In genomic region chr1:173887627-173888026, GRCh38 we compare ENCODE assay signal across 1 cellular context.
TF ChIP-seq lines count a peak whose summit lies in the region.

No MANE protein-coding gene starts in this region.

TF ChIP-seq in GM23338, 12 proteins besides CTCF, POLR2A, EP300 and RAD21 (continued from another document):
- TF ChIP-seq, protein P1, sequence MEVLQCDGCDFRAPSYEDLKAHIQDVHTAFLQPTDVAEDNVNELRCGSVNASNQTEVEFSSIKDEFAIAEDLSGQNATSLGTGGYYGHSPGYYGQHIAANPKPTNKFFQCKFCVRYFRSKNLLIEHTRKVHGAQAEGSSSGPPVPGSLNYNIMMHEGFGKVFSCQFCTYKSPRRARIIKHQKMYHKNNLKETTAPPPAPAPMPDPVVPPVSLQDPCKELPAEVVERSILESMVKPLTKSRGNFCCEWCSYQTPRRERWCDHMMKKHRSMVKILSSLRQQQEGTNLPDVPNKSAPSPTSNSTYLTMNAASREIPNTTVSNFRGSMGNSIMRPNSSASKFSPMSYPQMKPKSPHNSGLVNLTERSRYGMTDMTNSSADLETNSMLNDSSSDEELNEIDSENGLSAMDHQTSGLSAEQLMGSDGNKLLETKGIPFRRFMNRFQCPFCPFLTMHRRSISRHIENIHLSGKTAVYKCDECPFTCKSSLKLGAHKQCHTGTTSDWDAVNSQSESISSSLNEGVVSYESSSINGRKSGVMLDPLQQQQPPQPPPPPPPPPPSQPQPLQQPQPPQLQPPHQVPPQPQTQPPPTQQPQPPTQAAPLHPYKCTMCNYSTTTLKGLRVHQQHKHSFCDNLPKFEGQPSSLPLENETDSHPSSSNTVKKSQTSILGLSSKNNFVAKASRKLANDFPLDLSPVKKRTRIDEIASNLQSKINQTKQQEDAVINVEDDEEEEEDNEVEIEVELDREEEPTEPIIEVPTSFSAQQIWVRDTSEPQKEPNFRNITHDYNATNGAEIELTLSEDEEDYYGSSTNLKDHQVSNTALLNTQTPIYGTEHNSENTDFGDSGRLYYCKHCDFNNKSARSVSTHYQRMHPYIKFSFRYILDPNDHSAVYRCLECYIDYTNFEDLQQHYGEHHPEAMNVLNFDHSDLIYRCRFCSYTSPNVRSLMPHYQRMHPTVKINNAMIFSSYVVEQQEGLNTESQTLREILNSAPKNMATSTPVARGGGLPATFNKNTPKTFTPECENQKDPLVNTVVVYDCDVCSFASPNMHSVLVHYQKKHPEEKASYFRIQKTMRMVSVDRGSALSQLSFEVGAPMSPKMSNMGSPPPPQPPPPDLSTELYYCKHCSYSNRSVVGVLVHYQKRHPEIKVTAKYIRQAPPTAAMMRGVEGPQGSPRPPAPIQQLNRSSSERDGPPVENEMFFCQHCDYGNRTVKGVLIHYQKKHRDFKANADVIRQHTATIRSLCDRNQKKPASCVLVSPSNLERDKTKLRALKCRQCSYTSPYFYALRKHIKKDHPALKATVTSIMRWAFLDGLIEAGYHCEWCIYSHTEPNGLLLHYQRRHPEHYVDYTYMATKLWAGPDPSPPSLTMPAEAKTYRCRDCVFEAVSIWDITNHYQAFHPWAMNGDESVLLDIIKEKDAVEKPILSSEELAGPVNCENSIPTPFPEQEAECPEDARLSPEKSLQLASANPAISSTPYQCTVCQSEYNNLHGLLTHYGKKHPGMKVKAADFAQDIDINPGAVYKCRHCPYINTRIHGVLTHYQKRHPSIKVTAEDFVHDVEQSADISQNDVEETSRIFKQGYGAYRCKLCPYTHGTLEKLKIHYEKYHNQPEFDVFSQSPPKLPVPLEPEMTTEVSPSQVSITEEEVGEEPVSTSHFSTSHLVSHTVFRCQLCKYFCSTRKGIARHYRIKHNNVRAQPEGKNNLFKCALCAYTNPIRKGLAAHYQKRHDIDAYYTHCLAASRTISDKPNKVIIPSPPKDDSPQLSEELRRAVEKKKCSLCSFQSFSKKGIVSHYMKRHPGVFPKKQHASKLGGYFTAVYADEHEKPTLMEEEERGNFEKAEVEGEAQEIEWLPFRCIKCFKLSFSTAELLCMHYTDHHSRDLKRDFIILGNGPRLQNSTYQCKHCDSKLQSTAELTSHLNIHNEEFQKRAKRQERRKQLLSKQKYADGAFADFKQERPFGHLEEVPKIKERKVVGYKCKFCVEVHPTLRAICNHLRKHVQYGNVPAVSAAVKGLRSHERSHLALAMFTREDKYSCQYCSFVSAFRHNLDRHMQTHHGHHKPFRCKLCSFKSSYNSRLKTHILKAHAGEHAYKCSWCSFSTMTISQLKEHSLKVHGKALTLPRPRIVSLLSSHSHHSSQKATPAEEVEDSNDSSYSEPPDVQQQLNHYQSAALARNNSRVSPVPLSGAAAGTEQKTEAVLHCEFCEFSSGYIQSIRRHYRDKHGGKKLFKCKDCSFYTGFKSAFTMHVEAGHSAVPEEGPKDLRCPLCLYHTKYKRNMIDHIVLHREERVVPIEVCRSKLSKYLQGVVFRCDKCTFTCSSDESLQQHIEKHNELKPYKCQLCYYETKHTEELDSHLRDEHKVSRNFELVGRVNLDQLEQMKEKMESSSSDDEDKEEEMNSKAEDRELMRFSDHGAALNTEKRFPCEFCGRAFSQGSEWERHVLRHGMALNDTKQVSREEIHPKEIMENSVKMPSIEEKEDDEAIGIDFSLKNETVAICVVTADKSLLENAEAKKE (CRISPR knock-in tag; IDR thresholded peaks at IDR 0.05), result no peak
- no peak for TF ChIP-seq CREB1 (CRISPR knock-in tag; IDR thresholded peaks at IDR 0.05; ENCODE audit: low read depth)
- TF ChIP-seq STAT1 (IDR thresholded peaks at IDR 0.05; ENCODE audit: unreplicated experiment), result no peak
- TF ChIP-seq POLR2AphosphoS5 (IDR thresholded peaks at IDR 0.05; ENCODE audit: low read depth), result no peak
- TF ChIP-seq EZH2phosphoT487 (IDR thresholded peaks at IDR 0.05; ENCODE audit: unreplicated experiment), result no peak
- no peak for TF ChIP-seq JUNB (IDR thresholded peaks at IDR 0.05; ENCODE audit: unreplicated experiment)
- no peak for TF ChIP-seq ZNF331 (CRISPR knock-in tag; IDR thresholded peaks at IDR 0.05; ENCODE audit: low read depth)
- TF ChIP-seq EZH2 (IDR thresholded peaks at IDR 0.05; ENCODE audit: low read depth, unreplicated experiment), result no peak
- no peak for TF ChIP-seq NANOG (IDR thresholded peaks at IDR 0.05; ENCODE audit: borderline replicate concordance)
- TF ChIP-seq, protein P2, sequence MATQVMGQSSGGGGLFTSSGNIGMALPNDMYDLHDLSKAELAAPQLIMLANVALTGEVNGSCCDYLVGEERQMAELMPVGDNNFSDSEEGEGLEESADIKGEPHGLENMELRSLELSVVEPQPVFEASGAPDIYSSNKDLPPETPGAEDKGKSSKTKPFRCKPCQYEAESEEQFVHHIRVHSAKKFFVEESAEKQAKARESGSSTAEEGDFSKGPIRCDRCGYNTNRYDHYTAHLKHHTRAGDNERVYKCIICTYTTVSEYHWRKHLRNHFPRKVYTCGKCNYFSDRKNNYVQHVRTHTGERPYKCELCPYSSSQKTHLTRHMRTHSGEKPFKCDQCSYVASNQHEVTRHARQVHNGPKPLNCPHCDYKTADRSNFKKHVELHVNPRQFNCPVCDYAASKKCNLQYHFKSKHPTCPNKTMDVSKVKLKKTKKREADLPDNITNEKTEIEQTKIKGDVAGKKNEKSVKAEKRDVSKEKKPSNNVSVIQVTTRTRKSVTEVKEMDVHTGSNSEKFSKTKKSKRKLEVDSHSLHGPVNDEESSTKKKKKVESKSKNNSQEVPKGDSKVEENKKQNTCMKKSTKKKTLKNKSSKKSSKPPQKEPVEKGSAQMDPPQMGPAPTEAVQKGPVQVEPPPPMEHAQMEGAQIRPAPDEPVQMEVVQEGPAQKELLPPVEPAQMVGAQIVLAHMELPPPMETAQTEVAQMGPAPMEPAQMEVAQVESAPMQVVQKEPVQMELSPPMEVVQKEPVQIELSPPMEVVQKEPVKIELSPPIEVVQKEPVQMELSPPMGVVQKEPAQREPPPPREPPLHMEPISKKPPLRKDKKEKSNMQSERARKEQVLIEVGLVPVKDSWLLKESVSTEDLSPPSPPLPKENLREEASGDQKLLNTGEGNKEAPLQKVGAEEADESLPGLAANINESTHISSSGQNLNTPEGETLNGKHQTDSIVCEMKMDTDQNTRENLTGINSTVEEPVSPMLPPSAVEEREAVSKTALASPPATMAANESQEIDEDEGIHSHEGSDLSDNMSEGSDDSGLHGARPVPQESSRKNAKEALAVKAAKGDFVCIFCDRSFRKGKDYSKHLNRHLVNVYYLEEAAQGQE (IDR thresholded peaks at IDR 0.05; ENCODE audit: unreplicated experiment), result no peak
- TF ChIP-seq, protein P3, sequence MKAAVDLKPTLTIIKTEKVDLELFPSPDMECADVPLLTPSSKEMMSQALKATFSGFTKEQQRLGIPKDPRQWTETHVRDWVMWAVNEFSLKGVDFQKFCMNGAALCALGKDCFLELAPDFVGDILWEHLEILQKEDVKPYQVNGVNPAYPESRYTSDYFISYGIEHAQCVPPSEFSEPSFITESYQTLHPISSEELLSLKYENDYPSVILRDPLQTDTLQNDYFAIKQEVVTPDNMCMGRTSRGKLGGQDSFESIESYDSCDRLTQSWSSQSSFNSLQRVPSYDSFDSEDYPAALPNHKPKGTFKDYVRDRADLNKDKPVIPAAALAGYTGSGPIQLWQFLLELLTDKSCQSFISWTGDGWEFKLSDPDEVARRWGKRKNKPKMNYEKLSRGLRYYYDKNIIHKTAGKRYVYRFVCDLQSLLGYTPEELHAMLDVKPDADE (IDR thresholded peaks at IDR 0.05), result no peak
TF ChIP-seq in GM23338: peak in this region for 0.
